ENCODE assay signal across 2 cellular contexts in the genomic region with DNA sequence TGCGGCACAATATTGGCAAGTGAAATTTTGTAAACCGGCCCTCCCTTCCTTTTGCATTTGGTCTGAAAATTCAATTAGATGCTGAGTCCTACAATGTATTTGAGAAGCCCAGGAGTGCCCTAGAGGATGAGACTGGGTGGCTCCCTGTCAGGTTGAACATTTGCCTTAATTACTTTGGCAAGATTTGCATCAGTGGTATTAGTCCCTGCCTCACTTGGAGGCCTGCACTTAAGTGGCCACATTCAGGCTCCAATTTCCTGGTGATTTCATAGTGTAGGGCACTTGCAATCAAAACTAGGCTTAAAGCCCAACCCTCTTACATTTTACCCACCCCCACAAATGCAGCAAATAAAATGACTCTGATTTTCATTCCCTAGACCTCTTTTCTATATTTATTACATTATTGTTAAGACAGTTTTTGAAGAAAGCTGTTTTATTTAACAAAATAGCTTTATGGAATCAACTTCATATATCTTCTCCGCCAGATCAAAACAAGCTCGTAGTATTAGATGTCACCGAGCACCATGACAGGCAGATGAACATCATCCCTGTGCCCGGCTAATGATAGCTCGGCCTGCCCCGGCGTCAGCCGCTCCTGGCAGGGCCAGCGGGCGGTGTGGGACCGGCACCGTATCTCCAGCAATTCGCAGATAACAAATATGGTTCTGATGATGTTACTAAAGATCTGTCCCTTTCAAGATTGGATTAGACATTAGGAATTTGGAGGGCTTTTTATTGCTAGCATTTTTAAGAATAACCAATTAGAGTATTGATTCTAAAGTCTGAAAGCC.
TF ChIP-seq lines count a peak whose summit lies in the region.

No MANE protein-coding gene starts in this region.

TF ChIP-seq in A549, 52 proteins besides CTCF, POLR2A, EP300 and RAD21:
- TF ChIP-seq, protein P1, sequence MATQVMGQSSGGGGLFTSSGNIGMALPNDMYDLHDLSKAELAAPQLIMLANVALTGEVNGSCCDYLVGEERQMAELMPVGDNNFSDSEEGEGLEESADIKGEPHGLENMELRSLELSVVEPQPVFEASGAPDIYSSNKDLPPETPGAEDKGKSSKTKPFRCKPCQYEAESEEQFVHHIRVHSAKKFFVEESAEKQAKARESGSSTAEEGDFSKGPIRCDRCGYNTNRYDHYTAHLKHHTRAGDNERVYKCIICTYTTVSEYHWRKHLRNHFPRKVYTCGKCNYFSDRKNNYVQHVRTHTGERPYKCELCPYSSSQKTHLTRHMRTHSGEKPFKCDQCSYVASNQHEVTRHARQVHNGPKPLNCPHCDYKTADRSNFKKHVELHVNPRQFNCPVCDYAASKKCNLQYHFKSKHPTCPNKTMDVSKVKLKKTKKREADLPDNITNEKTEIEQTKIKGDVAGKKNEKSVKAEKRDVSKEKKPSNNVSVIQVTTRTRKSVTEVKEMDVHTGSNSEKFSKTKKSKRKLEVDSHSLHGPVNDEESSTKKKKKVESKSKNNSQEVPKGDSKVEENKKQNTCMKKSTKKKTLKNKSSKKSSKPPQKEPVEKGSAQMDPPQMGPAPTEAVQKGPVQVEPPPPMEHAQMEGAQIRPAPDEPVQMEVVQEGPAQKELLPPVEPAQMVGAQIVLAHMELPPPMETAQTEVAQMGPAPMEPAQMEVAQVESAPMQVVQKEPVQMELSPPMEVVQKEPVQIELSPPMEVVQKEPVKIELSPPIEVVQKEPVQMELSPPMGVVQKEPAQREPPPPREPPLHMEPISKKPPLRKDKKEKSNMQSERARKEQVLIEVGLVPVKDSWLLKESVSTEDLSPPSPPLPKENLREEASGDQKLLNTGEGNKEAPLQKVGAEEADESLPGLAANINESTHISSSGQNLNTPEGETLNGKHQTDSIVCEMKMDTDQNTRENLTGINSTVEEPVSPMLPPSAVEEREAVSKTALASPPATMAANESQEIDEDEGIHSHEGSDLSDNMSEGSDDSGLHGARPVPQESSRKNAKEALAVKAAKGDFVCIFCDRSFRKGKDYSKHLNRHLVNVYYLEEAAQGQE (IDR thresholded peaks at IDR 0.05) = no peak
- TF ChIP-seq HMGXB4 (CRISPR knock-in tag; IDR thresholded peaks at IDR 0.05; ENCODE audit: borderline replicate concordance) (no peak), BHLHE40 (IDR thresholded peaks at IDR 0.05; ENCODE audit: low read depth, low read length) (no peak), CBX2 (IDR thresholded peaks at IDR 0.05; ENCODE audit: borderline replicate concordance, low read depth) (no peak), SMC3 (IDR thresholded peaks at IDR 0.05) (no peak), PHF8 (IDR thresholded peaks at IDR 0.05; ENCODE audit: borderline replicate concordance, low read depth) (no peak), FOSB (CRISPR knock-in tag; IDR thresholded peaks at IDR 0.05) (no peak), ZSCAN20 (CRISPR knock-in tag; IDR thresholded peaks at IDR 0.05) (no peak)
- TF ChIP-seq, protein P2, sequence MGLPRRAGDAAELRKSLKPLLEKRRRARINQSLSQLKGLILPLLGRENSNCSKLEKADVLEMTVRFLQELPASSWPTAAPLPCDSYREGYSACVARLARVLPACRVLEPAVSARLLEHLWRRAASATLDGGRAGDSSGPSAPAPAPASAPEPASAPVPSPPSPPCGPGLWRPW (IDR thresholded peaks at IDR 0.05) = no peak

TF ChIP-seq in liver, 16 proteins besides CTCF, POLR2A, EP300 and RAD21 (continued from another document):
- no peak for TF ChIP-seq HNF4G (IDR thresholded peaks at IDR 0.05)
- no peak for TF ChIP-seq NR2F2 (IDR thresholded peaks at IDR 0.05)
- TF ChIP-seq JUND (IDR thresholded peaks at IDR 0.05) = no peak
- TF ChIP-seq, protein P3, sequence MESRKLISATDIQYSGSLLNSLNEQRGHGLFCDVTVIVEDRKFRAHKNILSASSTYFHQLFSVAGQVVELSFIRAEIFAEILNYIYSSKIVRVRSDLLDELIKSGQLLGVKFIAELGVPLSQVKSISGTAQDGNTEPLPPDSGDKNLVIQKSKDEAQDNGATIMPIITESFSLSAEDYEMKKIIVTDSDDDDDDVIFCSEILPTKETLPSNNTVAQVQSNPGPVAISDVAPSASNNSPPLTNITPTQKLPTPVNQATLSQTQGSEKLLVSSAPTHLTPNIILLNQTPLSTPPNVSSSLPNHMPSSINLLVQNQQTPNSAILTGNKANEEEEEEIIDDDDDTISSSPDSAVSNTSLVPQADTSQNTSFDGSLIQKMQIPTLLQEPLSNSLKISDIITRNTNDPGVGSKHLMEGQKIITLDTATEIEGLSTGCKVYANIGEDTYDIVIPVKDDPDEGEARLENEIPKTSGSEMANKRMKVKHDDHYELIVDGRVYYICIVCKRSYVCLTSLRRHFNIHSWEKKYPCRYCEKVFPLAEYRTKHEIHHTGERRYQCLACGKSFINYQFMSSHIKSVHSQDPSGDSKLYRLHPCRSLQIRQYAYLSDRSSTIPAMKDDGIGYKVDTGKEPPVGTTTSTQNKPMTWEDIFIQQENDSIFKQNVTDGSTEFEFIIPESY (IDR thresholded peaks at IDR 0.05) = no peak
- TF ChIP-seq EGR1 (IDR thresholded peaks at IDR 0.05; ENCODE audit: low read depth in 2 of 2) = no peak
- no peak for TF ChIP-seq TAF1 (conservative IDR thresholded peaks at IDR 0.05)
- TF ChIP-seq YY1 (IDR thresholded peaks at IDR 0.05) = no peak
- TF ChIP-seq FOXA2 (IDR thresholded peaks at IDR 0.05) = no peak
- no peak for TF ChIP-seq GABPA (IDR thresholded peaks at IDR 0.05 in 1 of 2, conservative IDR thresholded peaks at IDR 0.05 in 1 of 2)
- no peak for TF ChIP-seq SP1 (IDR thresholded peaks at IDR 0.05)
- TF ChIP-seq FOXA1 (IDR thresholded peaks at IDR 0.05) = no peak
